ENCODE assay signal across 25 cellular contexts in the genomic region with DNA sequence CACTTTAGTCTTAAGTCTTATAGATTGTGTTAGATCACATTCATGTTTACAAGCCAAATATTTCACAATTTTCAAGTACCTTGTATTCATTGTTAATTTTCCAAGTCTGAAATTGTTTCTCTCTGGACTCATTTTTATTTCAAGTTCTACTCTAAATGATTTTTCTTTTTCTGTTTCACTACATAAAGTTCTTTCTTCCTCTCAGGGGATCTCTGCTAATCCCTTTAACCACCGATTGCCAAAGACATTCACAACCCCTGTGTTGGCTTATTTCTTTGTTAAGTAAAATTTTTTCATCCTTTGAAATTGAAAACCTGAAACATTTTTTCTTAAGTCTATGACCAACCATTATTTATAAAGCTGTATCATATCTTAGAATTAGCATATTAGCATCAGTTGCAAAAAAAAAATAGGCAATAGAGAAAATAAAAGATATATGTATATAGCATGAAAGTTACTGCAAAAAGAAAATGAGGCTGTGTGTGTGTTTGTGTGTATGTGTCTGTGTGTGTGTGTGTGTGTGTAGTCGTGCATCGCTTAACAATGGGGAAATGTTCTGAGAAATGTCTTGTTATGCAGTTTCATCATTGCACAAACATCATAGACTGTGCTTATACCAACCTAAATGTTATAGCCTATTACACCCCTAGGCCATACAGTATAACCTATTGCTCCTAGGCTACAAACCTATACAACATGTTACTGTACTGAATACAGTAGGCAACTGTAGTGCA.
A peak's percentile ranks its signal among the peaks of the same experiment; 100 is the strongest.
DNase-seq lines count a peak whose midpoint lies in the region; ATAC-seq and TF ChIP-seq lines count a peak whose summit lies in the region.
"Had no signal": no experiment of that assay in that cellular context is flagged by ENCODE, and none has a peak within 500 bp of the region (broad histone marks: within the 10 kb centered on the region; RNA-seq: fewer than 3 reads in every experiment).

No MANE protein-coding gene starts in this region.

- no peaks in the 10 kb centered on the region for H3K27me3 Mint-ChIP-seq in activated B cell treated with CpG ODN at 0.5 μM for 24 hours
- H3K27me3 Mint-ChIP-seq in naive B cell: peaks cover 0 to 9% (median 2%) of the 10 kb centered on the region in 3 donors
- H3K27me3 Mint-ChIP-seq in H9 (ENCODE audit: low read depth): no peaks in the 10 kb centered on the region; the same call in 1 of the 2 replicates
- H3K27me3 Mint-ChIP-seq: CD4-positive, alpha-beta memory T cell had no signal

- intact Hi-C loops in activated B cell treated with CpG ODN at 0.5 μM for 24 hours (cut with micrococcal nuclease): no loop called here

- no peak overlapping the region for H3K27ac ChIP-seq in H9 (ENCODE audit: insufficient read length, low read depth, low read length)
- H3K27ac ChIP-seq: BLaER1 treated with 17β-estradiol and CSF1 and Interleukin-3, amounts not matched to agents 10 nM and 100 nM; SJSA1 had no signal

- no peak overlapping the region for H2BK12ac ChIP-seq in H9 (ENCODE audit: insufficient read length, low read depth, low read length)

- H3K36me3 Mint-ChIP-seq in activated B cell treated with CpG ODN at 0.5 μM for 24 hours (ENCODE audit: low read depth) (no peaks in the 10 kb centered on the region), naive B cell (no peaks in the 10 kb centered on the region), H9 (ENCODE audit: insufficient read depth in 1 of 3, low read depth in 3 of 3) (no peaks in the 10 kb centered on the region)
- H3K36me3 Mint-ChIP-seq: CD4-positive, alpha-beta memory T cell had no signal

- H3K4me3 Mint-ChIP-seq in activated B cell treated with CpG ODN at 0.5 μM for 24 hours: no peak overlapping the region
- no peak overlapping the region for H3K4me3 Mint-ChIP-seq in naive B cell
- no peak overlapping the region for H3K4me3 Mint-ChIP-seq in H9
- H3K4me3 Mint-ChIP-seq: CD4-positive, alpha-beta memory T cell; GM23338 had no signal

- no peak overlapping the region for H2AK5ac ChIP-seq in H9 (ENCODE audit: insufficient read length, low read length)

- ATAC-seq in activated B cell treated with CpG ODN at 0.5 μM for 24 hours (ENCODE audit: low read depth) (peak; percentile 31), naive B cell (ENCODE audit: low read depth in 2 of 2) (peak; percentile 25 to 65), GM21360 (IDR thresholded peaks at IDR 0.05; ENCODE audit: unreplicated experiment) (no peak), omental fat pad (ENCODE audit: low FRiP score) (no peak)
- ATAC-seq: GM23338, Right ventricle myocardium inferior had no signal

- no CpG with 5 or more reads among the region's 3 CpGs for WGBS in H9 (ENCODE audit: extremely low coverage, insufficient read length, low lambda C conversion rate)

- H3T11ph ChIP-seq in H9 (ENCODE audit: low read length): no peak overlapping the region

- no peak overlapping the region for H2BK120ac ChIP-seq in H9 (ENCODE audit: low read depth, low read length, poor library complexity, severe bottlenecking)

- H3K4ac ChIP-seq in H9 (ENCODE audit: low read depth, low read length): no peak overlapping the region

- DNase-seq in NCI-H82 treated with DMSO at 0.1 percent for 48 hours (lab: John Stamatoyannopoulos, UW; ENCODE audit: unreplicated experiment) (peak; percentile 17), activated B cell treated with CpG ODN at 0.5 μM for 24 hours (no peak), naive B cell (peak; percentile 11), stromal cell of bone marrow (ENCODE audit: low read depth) (peak; percentile 29), omental fat pad (ENCODE audit: low spot score) (no peak), H9 (no peak)
- DNase-seq: ACHN; Caco-2; CD4-positive, alpha-beta memory T cell; DMS 273 treated with DMSO at 0.1 percent for 48 hours; DMS79 treated with DMSO at 0.1 percent for 48 hours; HCEC 1CT; MM.1S; NCI-H1092; NCI-H1436; NCI-H1930; NCI-H345; NCI-H524; NCI-H774; OCI-M1 had no signal

- no peak overlapping the region for H3K56ac ChIP-seq in H9 (ENCODE audit: insufficient read length, low read depth, low read length)

- H3K9me3 Mint-ChIP-seq in activated B cell treated with CpG ODN at 0.5 μM for 24 hours (no peaks in the 10 kb centered on the region), naive B cell (peaks cover 0 to 2% (median 0%) of the 10 kb centered on the region in 7 donors), H9 (no peaks in the 10 kb centered on the region)
- H3K9me3 Mint-ChIP-seq: GM23338 had no signal

- H4K20me1 ChIP-seq in H9 (ENCODE audit: control insufficient read depth, insufficient read depth, insufficient read length): no peaks in the 10 kb centered on the region
- H4K20me1 ChIP-seq: BLaER1 treated with 17β-estradiol and CSF1 and Interleukin-3, amounts not matched to agents 10 nM and 100 nM had no signal

- no peak overlapping the region for H2AFZ ChIP-seq in H9 (ENCODE audit: low read length)
- H2AFZ ChIP-seq: GM23338 had no signal

- H3K23me2 ChIP-seq in H9 (ENCODE audit: insufficient read length, low read depth, low read length, poor library complexity, severe bottlenecking): no peaks in the 10 kb centered on the region

- H4K5ac ChIP-seq in H9 (ENCODE audit: insufficient read length, low read depth, low read length): no peak overlapping the region

- no peak overlapping the region for H3K4me2 ChIP-seq in H9 (ENCODE audit: insufficient read depth, insufficient read length, low read length)
- H3K4me2 ChIP-seq: BLaER1 treated with 17β-estradiol and CSF1 and Interleukin-3, amounts not matched to agents 10 nM and 100 nM; GM23338 had no signal

- POLR2A ChIA-PET in activated B cell treated with CpG ODN at 0.5 μM for 24 hours (lab: Charles Lee): interaction anchor here (0.6 kb wide), 1 partner anchor 17 kb away, joined by 3 read pairs; no protein-coding TSS in a partner anchor

- no peak overlapping the region for H3K23ac ChIP-seq in H9 (ENCODE audit: insufficient read length, low read depth, low read length)

- no peaks in the 10 kb centered on the region for H3K27me3 ChIP-seq in H9 (ENCODE audit: insufficient read depth, low read length)
- H3K27me3 ChIP-seq: BLaER1 treated with 17β-estradiol and CSF1 and Interleukin-3, amounts not matched to agents 10 nM and 100 nM; SJSA1 had no signal

- no peak overlapping the region for H2BK15ac ChIP-seq in H9 (ENCODE audit: low read depth, low read length)

- H3K27ac Mint-ChIP-seq in activated B cell treated with CpG ODN at 0.5 μM for 24 hours (no peak overlapping the region), naive B cell (peak overlapping the region in 1 of 6 donors; percentile 0), H9 (no peak overlapping the region; a peak in 1 of 7 replicates)
- H3K27ac Mint-ChIP-seq: CD4-positive, alpha-beta memory T cell; GM23338 had no signal

- no peak overlapping the region for H2BK20ac ChIP-seq in H9 (ENCODE audit: low read depth, low read length, poor library complexity, severe bottlenecking)

- no peak overlapping the region for H4K8ac ChIP-seq in H9 (replicated peaks; ENCODE audit: insufficient read length, low read depth, low read length)

- H2BK5ac ChIP-seq in H9 (ENCODE audit: insufficient read length, low read length): no peak overlapping the region

- no peak overlapping the region for H4K91ac ChIP-seq in H9 (ENCODE audit: insufficient read length, low read depth, low read length)

- no peaks in the 10 kb centered on the region for H3K79me1 ChIP-seq in H9 (ENCODE audit: insufficient read depth, low read depth, low read length, poor library complexity, severe bottlenecking)

- H3K14ac ChIP-seq in H9 (ENCODE audit: insufficient read depth, low read length): no peak overlapping the region

- H3K18ac ChIP-seq in H9 (ENCODE audit: insufficient read length, low read depth, low read length): no peak overlapping the region

- no peak overlapping the region for H3K9ac ChIP-seq in H9 (ENCODE audit: extremely low read depth, insufficient read length, low read length)
- H3K9ac ChIP-seq: BLaER1 treated with 17β-estradiol and CSF1 and Interleukin-3, amounts not matched to agents 10 nM and 100 nM had no signal

- CTCF ChIA-PET in activated B cell treated with CpG ODN at 0.5 μM for 24 hours (lab: Charles Lee): no interaction called here

- peaks cover 7% of the 10 kb centered on the region for H3K4me1 Mint-ChIP-seq in activated B cell treated with CpG ODN at 0.5 μM for 24 hours
- H3K4me1 Mint-ChIP-seq in naive B cell: peaks cover 7 to 12% (median 8%) of the 10 kb centered on the region in 3 donors
- peaks cover 11 to 17% of the 10 kb centered on the region in 2 experiments for H3K4me1 Mint-ChIP-seq in H9
- H3K4me1 Mint-ChIP-seq: CD4-positive, alpha-beta memory T cell; GM23338 had no signal

- no peaks in the 10 kb centered on the region for H3K79me2 ChIP-seq in H9 (ENCODE audit: insufficient read depth, low read length)

- H3K9me3 ChIP-seq in H9 (ENCODE audit: control insufficient read depth, low read depth, low read length): no peaks in the 10 kb centered on the region
- H3K9me3 ChIP-seq: BLaER1 treated with 17β-estradiol and CSF1 and Interleukin-3, amounts not matched to agents 10 nM and 100 nM; Caco-2; SJSA1 had no signal

- TF ChIP-seq CTCF in activated B cell treated with CpG ODN at 0.5 μM for 24 hours (IDR thresholded peaks at IDR 0.05): no peak
- TF ChIP-seq CTCF in omental fat pad (IDR thresholded peaks at IDR 0.05): no peak
- TF ChIP-seq CTCF in H9 (conservative IDR thresholded peaks at IDR 0.05): no peak

- H3K4me1 ChIP-seq in H9 (ENCODE audit: insufficient read depth, low read length): no peaks in the 10 kb centered on the region
- H3K4me1 ChIP-seq: SJSA1 had no signal

Comparison
In these comparisons a context has a peak if more than half of its experiments do, and no peak if none do; other contexts are left out.
1. DNase-seq: peak in NCI-H82 treated with DMSO at 0.1 percent for 48 hours (single experiment), naive B cell (single experiment) and stromal cell of bone marrow (single experiment); none in activated B cell treated with CpG ODN at 0.5 μM for 24 hours (single experiment), omental fat pad (single experiment) and H9 (single experiment).
2. ATAC-seq: peak in activated B cell treated with CpG ODN at 0.5 μM for 24 hours (single experiment) and naive B cell (2 of 2); none in GM21360 (single experiment) and omental fat pad (single experiment).